7 cellular contexts compared by ENCODE assay signal in the genomic region with DNA sequence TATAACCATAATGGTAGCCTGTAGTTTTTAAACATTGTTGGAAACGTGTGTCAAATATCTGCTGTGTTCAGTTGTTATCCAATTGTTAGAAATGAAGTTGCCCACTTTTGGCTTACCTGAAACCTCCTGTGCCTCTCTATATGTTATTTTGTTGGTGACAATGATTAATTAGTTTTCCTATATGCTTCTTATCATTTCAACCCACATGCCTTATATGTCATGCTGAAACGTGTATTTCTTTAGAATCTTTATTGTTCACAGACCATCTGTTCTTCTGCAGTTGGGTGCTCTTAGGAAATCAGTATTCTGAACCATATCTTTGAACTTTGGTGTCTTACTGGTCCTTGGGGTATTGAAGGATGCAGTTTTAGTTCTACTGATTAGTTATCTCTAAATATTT.
"Had no signal": no experiment of that assay in that cellular context is flagged by ENCODE, and none has a peak within 500 bp of the region (broad histone marks: within the 10 kb centered on the region; RNA-seq: fewer than 3 reads in every experiment).

No MANE protein-coding gene starts in this region.

- H3K27ac ChIP-seq: HL-60 had no signal

- FAIRE-seq: H1, H54, HepG2 had no signal

- ATAC-seq: GM23338, HepG2 had no signal

- H2AFZ ChIP-seq: GM23338 had no signal

- H3K4me2 ChIP-seq: GM23338 had no signal

- DNase-seq: H9, HCEC 1CT had no signal

- H3K4me3 ChIP-seq: GM23338 had no signal
